Comparison of ENCODE assay signal across 3 cellular contexts in the genomic region with DNA sequence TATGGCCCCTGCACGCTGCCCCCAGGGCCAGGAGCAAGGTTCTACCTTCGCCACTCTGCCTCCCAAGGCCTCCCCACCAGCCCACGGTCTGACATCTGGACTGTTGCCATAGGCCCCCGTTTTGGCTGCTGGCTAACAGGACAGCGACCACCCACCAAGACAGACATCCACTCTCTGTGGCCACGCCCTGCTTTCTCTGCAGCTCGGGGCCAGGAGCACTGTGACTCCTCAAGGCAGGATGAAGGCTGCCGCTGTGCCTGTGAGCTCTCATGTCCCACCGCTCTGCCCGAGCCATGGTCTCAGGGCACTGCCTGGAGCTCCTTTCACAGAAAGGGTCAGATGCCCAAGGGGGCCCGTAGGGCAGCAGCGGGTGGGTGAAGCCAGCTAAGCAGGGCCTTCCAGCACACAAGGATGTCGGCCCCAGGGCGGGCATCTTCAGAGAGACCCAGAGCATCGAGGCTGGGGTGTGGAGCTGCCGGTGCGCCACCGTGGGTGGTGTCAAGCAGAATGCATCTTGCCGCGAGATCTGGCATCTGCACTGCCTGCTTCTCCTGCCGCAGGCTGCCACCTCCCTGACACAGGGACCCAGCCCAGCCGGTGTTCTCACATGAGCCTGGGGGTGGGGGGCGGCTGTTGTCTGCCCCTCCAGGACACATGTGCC.
TF ChIP-seq lines count a peak whose summit lies in the region.

No MANE protein-coding gene starts in this region.

TF ChIP-seq in liver, 16 proteins besides CTCF, POLR2A, EP300 and RAD21:
- TF ChIP-seq HNF4G (IDR thresholded peaks at IDR 0.05) (no peak), MAX (IDR thresholded peaks at IDR 0.05) (no peak)
TF ChIP-seq in liver: peak in this region for 0.

TF ChIP-seq in HepG2, 621 proteins besides CTCF, POLR2A, EP300 and RAD21:
- no peak for TF ChIP-seq HOXA3 (CRISPR knock-in tag; IDR thresholded peaks at IDR 0.05)
- no peak for TF ChIP-seq RFX5 (IDR thresholded peaks at IDR 0.05; ENCODE audit: low read depth, low read length)
- TF ChIP-seq SIN3A (IDR thresholded peaks at IDR 0.05; ENCODE audit: borderline replicate concordance, low read depth, low read length) = no peak
- TF ChIP-seq ZNF138 (CRISPR knock-in tag; IDR thresholded peaks at IDR 0.05; ENCODE audit: low read depth) = no peak
- no peak for TF ChIP-seq ZNF878 (CRISPR knock-in tag; IDR thresholded peaks at IDR 0.05)
- no peak for TF ChIP-seq ZFP37 (CRISPR knock-in tag; IDR thresholded peaks at IDR 0.05; ENCODE audit: borderline replicate concordance)
- TF ChIP-seq ZNF33B (CRISPR knock-in tag; IDR thresholded peaks at IDR 0.05) = no peak
- TF ChIP-seq, protein P1, sequence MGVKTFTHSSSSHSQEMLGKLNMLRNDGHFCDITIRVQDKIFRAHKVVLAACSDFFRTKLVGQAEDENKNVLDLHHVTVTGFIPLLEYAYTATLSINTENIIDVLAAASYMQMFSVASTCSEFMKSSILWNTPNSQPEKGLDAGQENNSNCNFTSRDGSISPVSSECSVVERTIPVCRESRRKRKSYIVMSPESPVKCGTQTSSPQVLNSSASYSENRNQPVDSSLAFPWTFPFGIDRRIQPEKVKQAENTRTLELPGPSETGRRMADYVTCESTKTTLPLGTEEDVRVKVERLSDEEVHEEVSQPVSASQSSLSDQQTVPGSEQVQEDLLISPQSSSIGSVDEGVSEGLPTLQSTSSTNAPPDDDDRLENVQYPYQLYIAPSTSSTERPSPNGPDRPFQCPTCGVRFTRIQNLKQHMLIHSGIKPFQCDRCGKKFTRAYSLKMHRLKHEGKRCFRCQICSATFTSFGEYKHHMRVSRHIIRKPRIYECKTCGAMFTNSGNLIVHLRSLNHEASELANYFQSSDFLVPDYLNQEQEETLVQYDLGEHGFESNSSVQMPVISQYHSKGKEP (CRISPR knock-in tag; IDR thresholded peaks at IDR 0.05) = no peak
- no peak for TF ChIP-seq ZNF10 (CRISPR knock-in tag; IDR thresholded peaks at IDR 0.05; ENCODE audit: borderline replicate concordance, low read depth)

TF ChIP-seq in H1, 55 proteins besides CTCF, POLR2A, EP300 and RAD21:
- TF ChIP-seq CREB1 (IDR thresholded peaks at IDR 0.05) (no peak), KDM4A (IDR thresholded peaks at IDR 0.05; ENCODE audit: low read depth, low read length, severe bottlenecking) (no peak), NANOG (IDR thresholded peaks at IDR 0.05; ENCODE audit: insufficient read depth, low read depth, low read length, poor library complexity, severe bottlenecking) (no peak), SP1 (IDR thresholded peaks at IDR 0.05; ENCODE audit: low read depth, low read length) (no peak), BRCA1 (IDR thresholded peaks at IDR 0.05; ENCODE audit: low read depth, low read length) (no peak), SIN3A (conservative IDR thresholded peaks at IDR 0.05 in 1 of 2, IDR thresholded peaks at IDR 0.05 in 1 of 2; ENCODE audit: low read depth in 1 of 2, low read length in 2 of 2) (no peak), CEBPB (IDR thresholded peaks at IDR 0.05; ENCODE audit: low read depth, low read length) (no peak)
